ENCODE assay signal across 7 cellular contexts in the genomic region with DNA sequence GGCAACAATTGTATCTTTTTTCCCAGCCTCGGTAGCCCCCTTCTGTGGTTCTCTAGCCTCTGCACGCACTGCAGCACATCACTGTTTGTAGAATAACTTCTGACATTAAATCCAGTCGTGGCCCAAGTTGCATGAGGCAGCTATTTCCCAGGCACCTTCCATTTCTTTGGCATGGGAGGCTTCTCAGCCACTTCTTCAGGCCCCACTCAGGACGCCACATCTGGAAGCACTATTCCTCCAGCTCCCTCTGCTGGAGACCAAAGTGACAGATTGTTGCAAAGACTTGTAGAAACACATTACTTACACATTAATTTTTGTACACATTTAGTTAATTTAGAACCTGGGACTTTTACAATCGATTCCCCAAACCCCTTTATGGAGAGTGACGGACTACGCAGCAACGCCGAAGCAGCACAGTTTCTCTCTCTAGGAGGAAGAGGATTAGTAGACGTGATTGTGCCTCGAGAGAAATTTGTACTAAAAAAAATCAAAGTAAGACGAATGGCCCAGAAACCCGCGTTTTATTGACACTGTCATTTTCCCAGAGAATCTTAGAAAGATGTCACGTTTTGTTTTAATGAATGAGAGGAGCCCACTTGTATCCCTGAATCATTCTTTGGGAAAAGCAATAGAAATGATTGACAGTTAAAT. TPM values are rescaled to one million over a fixed set of nuclear protein-coding genes. Genes with fewer than 3 reads are reported as not detected.
DNase-seq lines count a peak whose midpoint lies in the region; ATAC-seq and TF ChIP-seq lines count a peak whose summit lies in the region.

No MANE protein-coding gene starts in this region.

- H2AFZ ChIP-seq in MM.1S (ENCODE audit: low read length) (no peak overlapping the region), parathyroid adenoma (no peak overlapping the region)

- H3F3A ChIP-seq in MM.1S (ENCODE audit: insufficient read depth, low read length) = no peaks in the 10 kb centered on the region

- no peak overlapping the region for H3K27ac ChIP-seq in MM.1S (ENCODE audit: low read length)
- no peak overlapping the region for H3K27ac ChIP-seq in VCaP
- H3K27ac ChIP-seq in gastroesophageal sphincter = no peak overlapping the region
- H3K27ac ChIP-seq in parathyroid adenoma = no peak overlapping the region

- POLR2A ChIA-PET in GM10248 (lab: Yijun Ruan, JAX) = no interaction called here

- no peaks in the 10 kb centered on the region for H3K36me3 ChIP-seq in MM.1S (replicated peaks; ENCODE audit: insufficient read depth, low read length)
- no peaks in the 10 kb centered on the region for H3K36me3 ChIP-seq in gastroesophageal sphincter
- no peaks in the 10 kb centered on the region for H3K36me3 ChIP-seq in parathyroid adenoma (ENCODE audit: control insufficient read depth, insufficient read depth, low read length)

- DNase-seq in GM10248 (ENCODE audit: extremely low spot score) (peak; percentile 18), MM.1S (peak; percentile 49)
- no peak for DNase-seq in activated T-cell treated with anti-CD3 and anti-CD28 coated beads, Interleukin-2, amount 50 U/mL, for 1 hour

- CTCF ChIA-PET in GM10248 (lab: Yijun Ruan, JAX) = interaction anchor here (0.6 to 6.5 kb wide), 7 partner anchors 23 to 328 kb away, joined by 3 to 78 read pairs (median 3); no protein-coding TSS in a partner anchor

- H4K20me1 ChIP-seq in MM.1S (ENCODE audit: insufficient read depth, low read length) = no peaks in the 10 kb centered on the region

- no peak for TF ChIP-seq EP300 in gastroesophageal sphincter (IDR thresholded peaks at IDR 0.05)

- no peaks in the 10 kb centered on the region for H3K9me2 ChIP-seq in MM.1S (replicated peaks; ENCODE audit: insufficient read depth, low read length)

- H3K79me2 ChIP-seq in MM.1S (ENCODE audit: low read length) (no peaks in the 10 kb centered on the region), parathyroid adenoma (no peaks in the 10 kb centered on the region)

- H3K9ac ChIP-seq in MM.1S (ENCODE audit: low read length) (no peak overlapping the region), parathyroid adenoma (no peak overlapping the region)

- H3K9me3 ChIP-seq in MM.1S (replicated peaks; ENCODE audit: insufficient read depth, low read length) (no peaks in the 10 kb centered on the region), gastroesophageal sphincter (no peaks in the 10 kb centered on the region), parathyroid adenoma (ENCODE audit: control insufficient read depth, low read length) (no peaks in the 10 kb centered on the region)

- TF ChIP-seq CTCF in GM10248 (IDR thresholded peaks at IDR 0.05; ENCODE audit: control extremely low read depth, extremely low read depth, low read depth, missing control alignments) (peak; percentile 51), MM.1S (IDR thresholded peaks at IDR 0.05; ENCODE audit: low read length) (peak; percentile 77), VCaP (conservative IDR thresholded peaks at IDR 0.05) (peak; percentile 87), gastroesophageal sphincter (IDR thresholded peaks at IDR 0.05) (peak; percentile 65 to 76 (median 68)), parathyroid adenoma (IDR thresholded peaks at IDR 0.05) (peak; percentile 75)

- H3K4me2 ChIP-seq in MM.1S (ENCODE audit: low read depth, low read length) (no peak overlapping the region), parathyroid adenoma (ENCODE audit: low read length) (no peak overlapping the region)

- H3K4me1 ChIP-seq in MM.1S (ENCODE audit: low read length) = no peaks in the 10 kb centered on the region
- no peaks in the 10 kb centered on the region for H3K4me1 ChIP-seq in gastroesophageal sphincter
- no peaks in the 10 kb centered on the region for H3K4me1 ChIP-seq in parathyroid adenoma

- no peaks in the 10 kb centered on the region for H3K27me3 ChIP-seq in MM.1S (replicated peaks; ENCODE audit: insufficient read depth, low read length)
- H3K27me3 ChIP-seq in gastroesophageal sphincter = no peaks in the 10 kb centered on the region
- no peaks in the 10 kb centered on the region for H3K27me3 ChIP-seq in parathyroid adenoma (ENCODE audit: control insufficient read depth, insufficient read depth, low read length)

- TF ChIP-seq POLR2A in gastroesophageal sphincter (IDR thresholded peaks at IDR 0.05) = no peak

- ATAC-seq in gastroesophageal sphincter = peak; percentile 43
- no peak for ATAC-seq in HG03175 (IDR thresholded peaks at IDR 0.05; ENCODE audit: unreplicated experiment)

- WGBS in gastroesophageal sphincter (ENCODE audit: low coverage in 1 of 2), 2 donors = 41 to 51% methylated on average over 13 to 15 of the region's 15 CpGs

- H3K4me3 ChIP-seq in MM.1S (ENCODE audit: low read length) (no peak overlapping the region), gastroesophageal sphincter (no peak overlapping the region), parathyroid adenoma (ENCODE audit: low read depth, low read length) (no peak overlapping the region)

RNA-seq across cellular contexts. Expression of gene RGPD5, which starts 57.8 kb away (rescaled TPM):
- 10 to 100 TPM; 13.6 to 52.6 (median 33.4) TPM for total RNA-seq in gastroesophageal sphincter
